1 cellular context compared by ENCODE assay signal in genomic region chr16:30429418-30429677, GRCh38.
TF ChIP-seq lines count a peak whose summit lies in the region.

No MANE protein-coding gene starts in this region.

TF ChIP-seq in K562, 482 proteins besides CTCF, POLR2A, EP300 and RAD21 (continues in another document):
- TF ChIP-seq SMARCA5 (IDR thresholded peaks at IDR 0.05) = 0 out of 2 replicates have a peak, but pooled peaks have one; percentile 55
- TF ChIP-seq CBFA2T3 (IDR thresholded peaks at IDR 0.05) = no peak
- no peak for TF ChIP-seq MBD2 (IDR thresholded peaks at IDR 0.05; ENCODE audit: borderline replicate concordance, low read depth)
- no peak for TF ChIP-seq SNAPC5 (CRISPR knock-in tag; IDR thresholded peaks at IDR 0.05)
- 0 out of 4 replicates have a peak, but pooled peaks of 1 of the 2 experiments have one; percentile 31 for TF ChIP-seq UBTF (IDR thresholded peaks at IDR 0.05; ENCODE audit: borderline replicate concordance in 1 of 2, low read depth in 2 of 2, low read length in 2 of 2)
- TF ChIP-seq TCF7 (IDR thresholded peaks at IDR 0.05; ENCODE audit: borderline replicate concordance) = no peak
- no peak for TF ChIP-seq TRIM28 (IDR thresholded peaks at IDR 0.05)
- TF ChIP-seq HLTF (IDR thresholded peaks at IDR 0.05) = no peak
- no peak for TF ChIP-seq BMI1 (IDR thresholded peaks at IDR 0.05; ENCODE audit: low read length)
- TF ChIP-seq ZBTB40 (IDR thresholded peaks at IDR 0.05) = peak; percentile 52; the same call in 1 of the 2 replicates
- TF ChIP-seq ZBTB40 (CRISPR knock-in tag; IDR thresholded peaks at IDR 0.05) = no peak
- TF ChIP-seq SMARCA4 (IDR thresholded peaks at IDR 0.05) = 0 out of 2 replicates have a peak, but pooled peaks have one; percentile 11
- no peak for TF ChIP-seq ZBTB34 (CRISPR knock-in tag; IDR thresholded peaks at IDR 0.05)
- TF ChIP-seq MEF2A (IDR thresholded peaks at IDR 0.05; ENCODE audit: control insufficient read depth, low read depth, low read length) = no peak
- no peak for TF ChIP-seq ATF2 (CRISPR knock-in tag; IDR thresholded peaks at IDR 0.05)
- TF ChIP-seq RB1 (IDR thresholded peaks at IDR 0.05; ENCODE audit: low read depth) = no peak
- TF ChIP-seq KAT2B (IDR thresholded peaks at IDR 0.05; ENCODE audit: low read depth, low read length) = no peak
- no peak for TF ChIP-seq MTF1 (CRISPR knock-in tag; IDR thresholded peaks at IDR 0.05; ENCODE audit: borderline replicate concordance)
- TF ChIP-seq RFX7 (CRISPR knock-in tag; IDR thresholded peaks at IDR 0.05) = no peak
- no peak for TF ChIP-seq ZC3H8 (IDR thresholded peaks at IDR 0.05)
- TF ChIP-seq ZNF444 (CRISPR knock-in tag; IDR thresholded peaks at IDR 0.05) = no peak
- TF ChIP-seq ZNF766 (CRISPR knock-in tag; conservative IDR thresholded peaks at IDR 0.05) = no peak
- no peak for TF ChIP-seq RBM34 (IDR thresholded peaks at IDR 0.05; ENCODE audit: borderline replicate concordance, insufficient read depth, low read length)
- TF ChIP-seq KLF16 (IDR thresholded peaks at IDR 0.05) = no peak
- peak; percentile 16 for TF ChIP-seq RBM39 (optimal IDR thresholded peaks at IDR 0.05; ENCODE audit: low read depth, low read length)
- TF ChIP-seq NRF1 (conservative IDR thresholded peaks at IDR 0.05 in 1 of 2, IDR thresholded peaks at IDR 0.05 in 1 of 2) = no peak
- 0 out of 2 replicates have a peak, but pooled peaks have one; percentile 29 for TF ChIP-seq FOXJ2 (tag; IDR thresholded peaks at IDR 0.05)
- TF ChIP-seq ZNF639 (CRISPR knock-in tag; conservative IDR thresholded peaks at IDR 0.05 in 1 of 2, IDR thresholded peaks at IDR 0.05 in 1 of 2) = no peak
- no peak for TF ChIP-seq ZNF175 (CRISPR knock-in tag; IDR thresholded peaks at IDR 0.05; ENCODE audit: low read depth)
- no peak for TF ChIP-seq CXXC5 (CRISPR knock-in tag; IDR thresholded peaks at IDR 0.05)
- TF ChIP-seq TRIM25 (IDR thresholded peaks at IDR 0.05; ENCODE audit: borderline replicate concordance) = no peak
- TF ChIP-seq ZEB2 (IDR thresholded peaks at IDR 0.05) = 0 out of 2 replicates have a peak, but pooled peaks have one; percentile 12
- TF ChIP-seq GATAD2A (IDR thresholded peaks at IDR 0.05) = no peak
- TF ChIP-seq LARP7 (IDR thresholded peaks at IDR 0.05) = 0 out of 2 replicates have a peak, but pooled peaks have one; percentile 25
- no peak for TF ChIP-seq CBFA2T2 (conservative IDR thresholded peaks at IDR 0.05)
